In genomic region chr13:43005460-43006236, GRCh38 we compare ENCODE assay signal across 1 cellular context.
TF ChIP-seq lines count a peak whose summit lies in the region.

No MANE protein-coding gene starts in this region.

TF ChIP-seq in IMR-90, 13 proteins besides CTCF, POLR2A, EP300 and RAD21:
- TF ChIP-seq CEBPB (IDR thresholded peaks at IDR 0.05; ENCODE audit: low read depth, low read length) (peak; percentile 86), BHLHE40 (IDR thresholded peaks at IDR 0.05; ENCODE audit: low read depth, low read length) (no peak), MAZ (IDR thresholded peaks at IDR 0.05; ENCODE audit: borderline replicate concordance, low read depth, low read length) (no peak)
